Comparison of ENCODE assay signal across 10 cellular contexts in the genomic region with DNA sequence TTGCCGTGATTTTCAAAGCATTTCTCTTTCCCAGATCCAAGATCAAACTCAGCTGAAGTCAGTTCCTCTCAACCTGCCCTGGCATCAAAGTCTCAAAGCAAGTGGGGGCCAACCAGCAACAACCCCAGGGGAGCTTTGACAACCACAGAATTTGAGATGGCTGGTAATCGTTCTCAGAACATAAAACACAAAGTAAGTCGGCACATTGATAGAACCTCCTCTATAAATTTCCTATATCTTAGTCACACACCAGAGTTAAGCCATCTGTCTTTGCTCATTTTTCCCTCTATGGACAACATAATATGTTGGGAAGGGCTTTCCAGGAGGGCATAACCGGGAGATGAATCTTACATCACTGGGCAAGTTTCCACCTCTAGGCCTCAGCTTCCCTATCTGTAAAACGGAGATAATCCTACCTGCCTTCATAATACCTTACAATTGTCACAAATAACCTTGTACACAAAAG. TPM values are rescaled to one million over a fixed set of nuclear protein-coding genes. Genes with fewer than 3 reads are reported as not detected.
DNase-seq lines count a peak whose midpoint lies in the region; ATAC-seq lines count a peak whose summit lies in the region.
"Had no signal": no experiment of that assay in that cellular context is flagged by ENCODE, and none has a peak within 500 bp of the region (broad histone marks: within the 10 kb centered on the region; RNA-seq: fewer than 3 reads in every experiment).

No MANE protein-coding gene starts in this region.

- no peaks in the 10 kb centered on the region for H3K9me3 ChIP-seq in skeletal muscle satellite cell (replicated peaks; ENCODE audit: low read length)

- no peak for ATAC-seq in central memory CD8-positive, alpha-beta T cell (replicated peaks; ENCODE audit: extremely low read depth, poor library complexity, severe bottlenecking)

- H3K27me3 Mint-ChIP-seq in activated CD4-positive, alpha-beta T cell treated with anti-CD3 and anti-CD28 coated beads, Interleukin-2, amount 10 ng/mL, durations not matched to agents 7 days and 5 days = no peaks in the 10 kb centered on the region
- H3K27me3 Mint-ChIP-seq in central memory CD8-positive, alpha-beta T cell = no peaks in the 10 kb centered on the region

- H3K27ac Mint-ChIP-seq in activated CD4-positive, alpha-beta T cell treated with anti-CD3 and anti-CD28 coated beads, Interleukin-2, amount 10 ng/mL, durations not matched to agents 7 days and 5 days = peak overlapping the region; percentile 98
- peak overlapping the region; percentile 85 for H3K27ac Mint-ChIP-seq in central memory CD8-positive, alpha-beta T cell (ENCODE audit: low read depth)

- peak overlapping the region; percentile 100 for H3K4me3 Mint-ChIP-seq in activated CD4-positive, alpha-beta T cell treated with anti-CD3 and anti-CD28 coated beads, Interleukin-2, amount 10 ng/mL, durations not matched to agents 7 days and 5 days
- no peak overlapping the region for H3K4me3 Mint-ChIP-seq in central memory CD8-positive, alpha-beta T cell

- no peaks in the 10 kb centered on the region for H3K27me3 ChIP-seq in skeletal muscle satellite cell (ENCODE audit: control insufficient read depth, insufficient read depth, low read length)

- H3K4me2 ChIP-seq in skeletal muscle satellite cell (ENCODE audit: low read length) = peak overlapping the region; percentile 81

- peaks cover 33% of the 10 kb centered on the region for H3K36me3 ChIP-seq in skeletal muscle satellite cell (ENCODE audit: insufficient read depth, low read length)

- H3K9me3 Mint-ChIP-seq in activated CD4-positive, alpha-beta T cell treated with anti-CD3 and anti-CD28 coated beads, Interleukin-2, amount 10 ng/mL, durations not matched to agents 7 days and 5 days = no peaks in the 10 kb centered on the region
- no peaks in the 10 kb centered on the region for H3K9me3 Mint-ChIP-seq in central memory CD8-positive, alpha-beta T cell

- POLR2A ChIA-PET in activated CD4-positive, alpha-beta T cell treated with anti-CD3 and anti-CD28 coated beads, Interleukin-2, amount 10 ng/mL, durations not matched to agents 7 days and 5 days (lab: Charles Lee) = interaction anchor here (0.5 to 0.7 kb wide), 2 partner anchors 37 to 990 kb away, joined by 3 read pairs; no protein-coding TSS in a partner anchor

- H3K36me3 Mint-ChIP-seq in activated CD4-positive, alpha-beta T cell treated with anti-CD3 and anti-CD28 coated beads, Interleukin-2, amount 10 ng/mL, durations not matched to agents 7 days and 5 days (ENCODE audit: low read depth) = peaks cover 66% of the 10 kb centered on the region
- H3K36me3 Mint-ChIP-seq in central memory CD8-positive, alpha-beta T cell (ENCODE audit: insufficient read depth) = peaks cover 46% of the 10 kb centered on the region

- peak overlapping the region; percentile 91 for H3K9ac ChIP-seq in skeletal muscle satellite cell (ENCODE audit: low read depth, low read length)

- peaks cover 24% of the 10 kb centered on the region for H3K4me1 ChIP-seq in skeletal muscle satellite cell (ENCODE audit: control insufficient read depth, insufficient read depth, low read length)

- no peak overlapping the region for H3K4me3 ChIP-seq in skeletal muscle satellite cell (ENCODE audit: low read length)

- CTCF ChIA-PET in activated CD4-positive, alpha-beta T cell treated with anti-CD3 and anti-CD28 coated beads, Interleukin-2, amount 10 ng/mL, durations not matched to agents 7 days and 5 days (lab: Charles Lee) = interaction anchor here (1.2 to 1.3 kb wide), 2 partner anchors 162 to 166 kb away, joined by 4 read pairs; no protein-coding TSS in a partner anchor

- peaks cover 70% of the 10 kb centered on the region for H3K4me1 Mint-ChIP-seq in activated CD4-positive, alpha-beta T cell treated with anti-CD3 and anti-CD28 coated beads, Interleukin-2, amount 10 ng/mL, durations not matched to agents 7 days and 5 days
- H3K4me1 Mint-ChIP-seq in central memory CD8-positive, alpha-beta T cell = peaks cover 47% of the 10 kb centered on the region

- no peak for DNase-seq in activated CD4-positive, alpha-beta T cell treated with anti-CD3 and anti-CD28 coated beads, Interleukin-2, amount 10 ng/mL, durations not matched to agents 7 days and 5 days
- no peak for DNase-seq in activated CD4-positive, alpha-beta T cell treated with anti-CD3 and anti-CD28 coated beads, Interleukin-2, amount 50 U/mL, for 4 hours
- DNase-seq in NCI-H69 (lab: John Stamatoyannopoulos, UW) (peak; percentile 7), GM19238 (ENCODE audit: insufficient read length, low spot score) (no peak), DMS53 (lab: John Stamatoyannopoulos, UW) (no peak), HK-2 (ENCODE audit: unreplicated experiment) (no peak)
- no peak for DNase-seq in central memory CD8-positive, alpha-beta T cell (ENCODE audit: low spot score in 2 of 2)
- DNase-seq: activated effector memory CD4-positive, alpha-beta T cell treated with anti-CD3 and anti-CD28 coated beads, Interleukin-2, amount 50 U/mL, for 16 hours; NCI-H2081 had no signal

RNA-seq across cellular contexts. Expression of a gene that starts 1.2 kb away (rescaled TPM):
- total RNA-seq in activated CD4-positive, alpha-beta T cell treated with anti-CD3 and anti-CD28 coated beads, Interleukin-2, amount 10 ng/mL, durations not matched to agents 7 days and 5 days = 10 to 100 TPM; 54.8 to 63.6 TPM
- 30.2 and 33.2 TPM in 2 replicates for total RNA-seq in skeletal muscle satellite cell (2012; rRNA removed)

RNA-seq across cellular contexts. Expression of a gene that starts 4.2 kb away (rescaled TPM):
- total RNA-seq in activated CD4-positive, alpha-beta T cell treated with anti-CD3 and anti-CD28 coated beads, Interleukin-2, amount 10 ng/mL, durations not matched to agents 7 days and 5 days = 10 to 100 TPM; 91.3 to 95.4 TPM
- total RNA-seq in skeletal muscle satellite cell (2012; rRNA removed) = 87.4 and 89.5 TPM in 2 replicates
